Comparison of ENCODE assay signal across 1 cellular context in the genomic region with DNA sequence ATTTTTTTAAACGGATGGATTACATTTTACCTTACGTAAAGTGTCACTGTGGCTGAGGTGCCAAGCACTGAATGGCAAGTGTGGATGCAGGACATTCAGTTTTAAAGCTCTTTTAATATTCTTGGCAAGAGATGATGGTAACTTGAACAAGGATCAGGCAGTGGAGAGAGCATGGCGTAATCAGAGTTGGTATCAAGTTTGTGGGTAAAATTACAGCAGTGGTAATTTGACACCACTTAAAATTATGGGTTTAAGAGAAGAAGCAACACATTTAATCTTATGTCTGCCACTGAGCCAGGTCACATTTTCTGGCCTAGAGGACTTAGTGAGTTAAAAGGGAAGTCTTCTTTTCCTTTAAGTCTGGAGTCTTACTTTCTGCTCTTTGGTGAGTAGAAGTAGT.
TF ChIP-seq lines count a peak whose summit lies in the region.

No MANE protein-coding gene starts in this region.

TF ChIP-seq in GM23338, 12 proteins besides CTCF, POLR2A, EP300 and RAD21 (continued from another document):
- TF ChIP-seq CREB1 (CRISPR knock-in tag; IDR thresholded peaks at IDR 0.05; ENCODE audit: low read depth) = no peak
- no peak for TF ChIP-seq POLR2AphosphoS5 (IDR thresholded peaks at IDR 0.05; ENCODE audit: low read depth)
TF ChIP-seq in GM23338: peak in this region for 0.
